13 cellular contexts compared by ENCODE assay signal in the genomic region with DNA sequence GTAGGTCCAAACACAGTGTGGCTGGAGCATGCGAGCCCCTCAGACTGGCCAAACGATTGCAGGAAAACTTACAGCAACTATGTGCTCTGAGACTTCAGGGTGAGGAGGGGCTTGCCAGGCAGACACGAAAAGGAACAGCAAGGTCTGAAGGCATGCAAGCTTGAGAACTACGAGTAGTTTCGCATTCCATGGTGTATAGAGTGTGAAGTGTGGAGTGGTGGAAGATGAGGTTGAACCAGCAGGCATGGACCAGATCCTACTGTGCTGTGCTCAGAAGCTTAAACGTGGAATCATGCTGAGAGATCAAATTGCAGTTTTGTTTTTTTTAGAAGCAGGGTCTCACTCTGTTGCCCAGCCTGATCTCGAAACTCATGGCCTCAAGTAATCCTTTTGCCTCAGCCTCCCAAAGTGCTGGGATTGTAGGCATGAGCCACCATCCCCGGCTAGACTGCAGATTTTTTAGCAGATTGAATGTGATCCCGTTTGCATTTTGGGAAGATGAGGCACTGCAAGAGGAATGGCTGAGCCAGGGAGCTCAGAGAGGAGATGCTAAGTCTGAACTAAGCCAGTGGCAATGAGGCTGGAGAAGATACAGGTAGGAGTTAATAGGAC. TPM values are rescaled to one million over a fixed set of nuclear protein-coding genes. Genes with fewer than 3 reads are reported as not detected.
DNase-seq lines count a peak whose midpoint lies in the region; TF ChIP-seq lines count a peak whose summit lies in the region.
"Had no signal": no experiment of that assay in that cellular context is flagged by ENCODE, and none has a peak within 500 bp of the region (broad histone marks: within the 10 kb centered on the region; RNA-seq: fewer than 3 reads in every experiment).

No MANE protein-coding gene starts in this region.

- H3K9me3 ChIP-seq in adrenal gland (replicated peaks in 1 of 3), result no peaks in the 10 kb centered on the region
- H3K9me3 ChIP-seq: Peyer's patch had no signal

- H3K27me3 Mint-ChIP-seq in activated CD4-positive, alpha-beta T cell treated with anti-CD3 and anti-CD28 coated beads, Interleukin-2, amount 10 ng/mL, durations not matched to agents 24 days and 14 days, result peaks cover 21% of the 10 kb centered on the region
- H3K27me3 Mint-ChIP-seq: CD8-positive, alpha-beta memory T cell had no signal

- peaks cover 3 to 22% of the 10 kb centered on the region in 2 donors for H3K4me1 ChIP-seq in adrenal gland (replicated peaks in 1 of 2)

- intact Hi-C loops in adrenal gland (cut with DNase I), result loop anchor here (5.0 to 10.0 kb wide), 4 partner anchors 116 to 363 kb away; a partner anchor contains a TSS
- intact Hi-C loops in activated CD4-positive, alpha-beta T cell treated with anti-CD3 and anti-CD28 coated beads, Interleukin-2, amount 10 ng/mL, durations not matched to agents 24 days and 14 days (cut with micrococcal nuclease), result no loop called here

- no peak overlapping the region for H3K27ac Mint-ChIP-seq in activated CD4-positive, alpha-beta T cell treated with anti-CD3 and anti-CD28 coated beads, Interleukin-2, amount 10 ng/mL, durations not matched to agents 24 days and 14 days

- H3K27me3 ChIP-seq in adrenal gland, result peaks cover 7% of the 10 kb centered on the region
- H3K27me3 ChIP-seq: Peyer's patch had no signal

- no peak overlapping the region for H3K4me3 ChIP-seq in adrenal gland
- H3K4me3 ChIP-seq: Peyer's patch had no signal

- peaks cover 9% of the 10 kb centered on the region for H3K4me1 Mint-ChIP-seq in activated CD4-positive, alpha-beta T cell treated with anti-CD3 and anti-CD28 coated beads, Interleukin-2, amount 10 ng/mL, durations not matched to agents 24 days and 14 days

- peaks cover 13% of the 10 kb centered on the region for H3K36me3 Mint-ChIP-seq in activated CD4-positive, alpha-beta T cell treated with anti-CD3 and anti-CD28 coated beads, Interleukin-2, amount 10 ng/mL, durations not matched to agents 24 days and 14 days (ENCODE audit: low read depth)

- no peak overlapping the region for H3K4me3 Mint-ChIP-seq in activated CD4-positive, alpha-beta T cell treated with anti-CD3 and anti-CD28 coated beads, Interleukin-2, amount 10 ng/mL, durations not matched to agents 24 days and 14 days
- H3K4me3 Mint-ChIP-seq: CD8-positive, alpha-beta memory T cell had no signal

- TF ChIP-seq CTCF in adrenal gland (IDR thresholded peaks at IDR 0.05), result no peak

- H3K9me3 Mint-ChIP-seq in activated CD4-positive, alpha-beta T cell treated with anti-CD3 and anti-CD28 coated beads, Interleukin-2, amount 10 ng/mL, durations not matched to agents 24 days and 14 days, result no peaks in the 10 kb centered on the region
- H3K9me3 Mint-ChIP-seq: CD8-positive, alpha-beta memory T cell had no signal

- no peak for TF ChIP-seq POLR2A in adrenal gland (IDR thresholded peaks at IDR 0.05)

- H3K27ac ChIP-seq in adrenal gland, result no peak overlapping the region
- H3K27ac ChIP-seq: Peyer's patch had no signal

- DNase-seq in activated CD8-positive, alpha-beta memory T cell treated with anti-CD3 and anti-CD28 coated beads for 24 hours, result peak; percentile 50
- no peak for DNase-seq in activated CD8-positive, alpha-beta memory T cell treated with anti-CD3 and anti-CD28 coated beads, Interleukin-2, amount 50 U/mL, for 4 hours
- peak; percentile 41 for DNase-seq in activated CD8-positive, alpha-beta memory T cell treated with anti-CD3 and anti-CD28 coated beads, Interleukin-2, amount 50 U/mL, for 48 hours
- DNase-seq in islet precursor cell (peak; percentile 58), NCI-H774 (lab: John Stamatoyannopoulos, UW) (no peak), adrenal gland (no peak)
- no peak for DNase-seq in central memory CD4-positive, alpha-beta T cell
- no peak for DNase-seq in activated CD4-positive, alpha-beta T cell treated with anti-CD3 and anti-CD28 coated beads, Interleukin-2, amount 10 ng/mL, durations not matched to agents 24 days and 14 days
- DNase-seq: Peyer's patch had no signal

- peaks cover 0 to 21% of the 10 kb centered on the region in 2 donors for H3K36me3 ChIP-seq in adrenal gland (replicated peaks in 1 of 2)
- H3K36me3 ChIP-seq: Peyer's patch had no signal

- WGBS in adrenal gland, 4 donors, result 62 to 72% (median 67%) methylated on average over 9 of the region's 9 CpGs

RNA-seq across cellular contexts. Expression of a gene that starts 5.1 kb away (rescaled TPM):
- total RNA-seq in adrenal gland, result under 1 TPM in 6 of 8 donors, not detected in 2; 0.21 to 0.69 (median 0.46) TPM
- 1 to 10 TPM in 2 of 3 donors, not detected in 1; 1.6 to 2.1 TPM for polyA plus RNA-seq in adrenal gland
- total RNA-seq in activated CD4-positive, alpha-beta T cell treated with anti-CD3 and anti-CD28 coated beads, Interleukin-2, amount 10 ng/mL, durations not matched to agents 24 days and 14 days, result 0.38 and 0.49 TPM in 2 replicates
- total RNA-seq: A172, G401, Right ventricle myocardium inferior had no signal

RNA-seq across cellular contexts. Expression of a gene that starts 10.5 kb away (rescaled TPM):
- 10 to 100 TPM; 38.0 to 49.3 (median 44.5) TPM for total RNA-seq in adrenal gland
- polyA plus RNA-seq in adrenal gland, result 10 to 100 TPM; 12.0 to 28.7 (median 18.3) TPM
- 33.5 and 34.0 TPM in 2 replicates for total RNA-seq in activated CD4-positive, alpha-beta T cell treated with anti-CD3 and anti-CD28 coated beads, Interleukin-2, amount 10 ng/mL, durations not matched to agents 24 days and 14 days

RNA-seq across cellular contexts. Expression of a gene that starts 10.8 kb away (rescaled TPM):
- 100 to 1,000 TPM in 3 of 8 donors, 10 to 100 TPM in 5; 53.8 to 278 (median 91.0) TPM for total RNA-seq in adrenal gland
- polyA plus RNA-seq in adrenal gland, result 10 to 100 TPM; 26.5 to 60.1 (median 29.2) TPM
- total RNA-seq in activated CD4-positive, alpha-beta T cell treated with anti-CD3 and anti-CD28 coated beads, Interleukin-2, amount 10 ng/mL, durations not matched to agents 24 days and 14 days, result 35.2 and 35.3 TPM in 2 replicates

Comparison
In these comparisons a context has a peak if more than half of its experiments do, and no peak if none do; other contexts are left out.
1. DNase-seq: peak in activated CD8-positive, alpha-beta memory T cell treated with anti-CD3 and anti-CD28 coated beads for 24 hours (single experiment), activated CD8-positive, alpha-beta memory T cell treated with anti-CD3 and anti-CD28 coated beads, Interleukin-2, amount 50 U/mL, for 48 hours (single experiment) and islet precursor cell (single experiment); none in activated CD8-positive, alpha-beta memory T cell treated with anti-CD3 and anti-CD28 coated beads, Interleukin-2, amount 50 U/mL, for 4 hours (single experiment), central memory CD4-positive, alpha-beta T cell (single experiment), NCI-H774 (single experiment), adrenal gland (0 of 7) and activated CD4-positive, alpha-beta T cell treated with anti-CD3 and anti-CD28 coated beads, Interleukin-2, amount 10 ng/mL, durations not matched to agents 24 days and 14 days (single experiment).